In genomic region chr5:176588297-176588696, GRCh38 we compare ENCODE assay signal across 27 cellular contexts. TPM values are rescaled to one million over a fixed set of nuclear protein-coding genes. Genes with fewer than 3 reads are reported as not detected.
DNase-seq lines count a peak whose midpoint lies in the region; ATAC-seq and TF ChIP-seq lines count a peak whose summit lies in the region.
"Had no signal": no experiment of that assay in that cellular context is flagged by ENCODE, and none has a peak within 500 bp of the region (broad histone marks: within the 10 kb centered on the region; RNA-seq: fewer than 3 reads in every experiment).

No MANE protein-coding gene starts in this region.

- no peak for ATAC-seq in WTC11
- no peak for ATAC-seq in omental fat pad (ENCODE audit: low FRiP score)
- ATAC-seq: A549, HCT116, PC-3, SK-N-SH treated with all-trans-retinoic acid at 6 μM for 48 hours had no signal

- peaks cover 0 to 17% (median under 1%) of the 10 kb centered on the region in 11 experiments; a peak in 6 of 22 replicates for H4K20me1 ChIP-seq in BLaER1 treated with 17β-estradiol and CSF1 and Interleukin-3, amounts not matched to agents 10 nM and 100 nM
- no peaks in the 10 kb centered on the region for H4K20me1 ChIP-seq in neural progenitor cell (ENCODE audit: low read depth)

- H3K27ac Mint-ChIP-seq in WTC11 = no peak overlapping the region
- peak overlapping the region; percentile 22 for H3K27ac Mint-ChIP-seq in endothelial cell (ENCODE audit: unreplicated experiment)
- peak overlapping the region; percentile 11 for H3K27ac Mint-ChIP-seq in neural progenitor cell

- no peaks in the 10 kb centered on the region for H3K4me1 Mint-ChIP-seq in WTC11
- no peaks in the 10 kb centered on the region for H3K4me1 Mint-ChIP-seq in endothelial cell (ENCODE audit: unreplicated experiment)
- no peaks in the 10 kb centered on the region for H3K4me1 Mint-ChIP-seq in neural progenitor cell

- CTCF ChIA-PET in WTC11 (lab: Charles Lee) = no interaction called here

- TF ChIP-seq POLR2A in adrenal gland (IDR thresholded peaks at IDR 0.05) = no peak

- peak overlapping the region in 1 of 11 experiments; percentile 56; a peak in 1 of 22 replicates for H3K27ac ChIP-seq in BLaER1 treated with 17β-estradiol and CSF1 and Interleukin-3, amounts not matched to agents 10 nM and 100 nM
- H3K27ac ChIP-seq in neural progenitor cell (no peak overlapping the region), adrenal gland (no peak overlapping the region), colonic mucosa (no peak overlapping the region)
- H3K27ac ChIP-seq: A549, SJCRH30 had no signal

- no peaks in the 10 kb centered on the region for H3K79me2 ChIP-seq in neural progenitor cell (ENCODE audit: low read depth)

- peaks cover 34 to 62% (median 47%) of the 10 kb centered on the region in 11 experiments for H3K9me3 ChIP-seq in BLaER1 treated with 17β-estradiol and CSF1 and Interleukin-3, amounts not matched to agents 10 nM and 100 nM (replicated peaks in 1 of 11)
- H3K9me3 ChIP-seq in neural progenitor cell (ENCODE audit: low read depth) (peaks cover 6% of the 10 kb centered on the region), adrenal gland (replicated peaks in 1 of 3) (no peaks in the 10 kb centered on the region), colonic mucosa (no peaks in the 10 kb centered on the region)
- H3K9me3 ChIP-seq: SJCRH30 had no signal

- intact Hi-C loops in adrenal gland (cut with DNase I) = no loop called here
- intact Hi-C loops in colonic mucosa (cut with DNase I) = no loop called here

- H2AFZ ChIP-seq in neural progenitor cell (replicated peaks) = no peak overlapping the region

- H3K27me3 Mint-ChIP-seq in WTC11 (ENCODE audit: low read depth) (peaks cover 24% of the 10 kb centered on the region), endothelial cell (ENCODE audit: unreplicated experiment) (peaks cover 6% of the 10 kb centered on the region), neural progenitor cell (ENCODE audit: insufficient read depth, low read depth) (peaks cover 12% of the 10 kb centered on the region)

- H3K9me3 Mint-ChIP-seq in WTC11 = peaks cover 14% of the 10 kb centered on the region
- H3K9me3 Mint-ChIP-seq in endothelial cell (ENCODE audit: unreplicated experiment) = no peaks in the 10 kb centered on the region
- H3K9me3 Mint-ChIP-seq in neural progenitor cell = peaks cover 6% of the 10 kb centered on the region

- POLR2A ChIA-PET in WTC11 (lab: Charles Lee) = no interaction called here

- H3K4me3 Mint-ChIP-seq in WTC11 = no peak overlapping the region
- H3K4me3 Mint-ChIP-seq in endothelial cell (ENCODE audit: unreplicated experiment) = peak overlapping the region; percentile 12
- H3K4me3 Mint-ChIP-seq in neural progenitor cell = peak overlapping the region; percentile 2

- no peaks in the 10 kb centered on the region; a peak in 1 of 22 replicates for H3K27me3 ChIP-seq in BLaER1 treated with 17β-estradiol and CSF1 and Interleukin-3, amounts not matched to agents 10 nM and 100 nM
- H3K27me3 ChIP-seq in neural progenitor cell (no peaks in the 10 kb centered on the region), adrenal gland (no peaks in the 10 kb centered on the region), colonic mucosa (no peaks in the 10 kb centered on the region)
- H3K27me3 ChIP-seq: SJCRH30 had no signal

- H3K4me2 ChIP-seq in BLaER1 treated with 17β-estradiol and CSF1 and Interleukin-3, amounts not matched to agents 10 nM and 100 nM = peak overlapping the region in 10 of 11 experiments; percentile 1 to 80 (median 68); a peak in 18 of 22 replicates
- no peak overlapping the region for H3K4me2 ChIP-seq in neural progenitor cell
- H3K4me2 ChIP-seq: A549 had no signal

- no peak for DNase-seq in WTC11 (ENCODE audit: low spot score)
- no peak for DNase-seq in endothelial cell (ENCODE audit: low spot score)
- DNase-seq in neural progenitor cell (ENCODE audit: low spot score) = no peak
- DNase-seq in adrenal gland = no peak
- DNase-seq in omental fat pad (ENCODE audit: low spot score) = no peak
- no peak for DNase-seq in colonic mucosa
- DNase-seq: DMS153; DND-41; KBM-7; MV-4-11; NCI-H1105; NCI-H1436 treated with DMSO at 0.1 percent for 48 hours; NCI-H1930; NCI-H446; NCI-H524 treated with DMSO at 0.1 percent for 48 hours; NCI-H82; NK-92 treated with Interleukin-12 subunit alpha and Interleukin-12 subunit beta, amount 100 ng/mL, for 24 hours; PC-3; SJCRH30 had no signal

- TF ChIP-seq CTCF in WTC11 (IDR thresholded peaks at IDR 0.05) = no peak
- no peak for TF ChIP-seq CTCF in endothelial cell (IDR thresholded peaks at IDR 0.05; ENCODE audit: unreplicated experiment)
- TF ChIP-seq CTCF in neural progenitor cell (IDR thresholded peaks at IDR 0.05) = no peak
- TF ChIP-seq CTCF in adrenal gland (IDR thresholded peaks at IDR 0.05) = no peak
- no peak for TF ChIP-seq CTCF in omental fat pad (IDR thresholded peaks at IDR 0.05)
- TF ChIP-seq CTCF in colonic mucosa (IDR thresholded peaks at IDR 0.05) = no peak

- peaks cover 0 to 51% (median 48%) of the 10 kb centered on the region in 10 experiments; a peak in 16 of 20 replicates for H3K4me1 ChIP-seq in BLaER1 treated with 17β-estradiol and CSF1 and Interleukin-3, amounts not matched to agents 10 nM and 100 nM
- no peaks in the 10 kb centered on the region for H3K4me1 ChIP-seq in neural progenitor cell
- no peaks in the 10 kb centered on the region for H3K4me1 ChIP-seq in adrenal gland (replicated peaks in 1 of 2)
- H3K4me1 ChIP-seq in colonic mucosa = no peaks in the 10 kb centered on the region
- H3K4me1 ChIP-seq: A549, SJCRH30 had no signal

- H3K4me3 ChIP-seq in BLaER1 treated with 17β-estradiol and CSF1 and Interleukin-3, amounts not matched to agents 10 nM and 100 nM = no peak overlapping the region
- H3K4me3 ChIP-seq in neural progenitor cell (no peak overlapping the region), adrenal gland (no peak overlapping the region), colonic mucosa (no peak overlapping the region)
- H3K4me3 ChIP-seq: A549, SJCRH30 had no signal

- H3F3A ChIP-seq in neural progenitor cell (ENCODE audit: low read depth) = peaks cover 4% of the 10 kb centered on the region

- no peaks in the 10 kb centered on the region; the same call in 1 of the 2 replicates for H3K36me3 Mint-ChIP-seq in WTC11
- H3K36me3 Mint-ChIP-seq in endothelial cell (ENCODE audit: low read depth, unreplicated experiment) = peaks cover 5% of the 10 kb centered on the region
- H3K36me3 Mint-ChIP-seq in neural progenitor cell = peaks cover 4% of the 10 kb centered on the region

- H3K9ac ChIP-seq in BLaER1 treated with 17β-estradiol and CSF1 and Interleukin-3, amounts not matched to agents 10 nM and 100 nM = no peak overlapping the region
- H3K9ac ChIP-seq in neural progenitor cell (no peak overlapping the region), colonic mucosa (ENCODE audit: low read depth in 2 of 2, low read length in 2 of 2) (no peak overlapping the region)

- peaks cover 0 to 29% (median 21%) of the 10 kb centered on the region in 11 experiments; a peak in 17 of 22 replicates for H3K36me3 ChIP-seq in BLaER1 treated with 17β-estradiol and CSF1 and Interleukin-3, amounts not matched to agents 10 nM and 100 nM
- H3K36me3 ChIP-seq in neural progenitor cell (no peaks in the 10 kb centered on the region), adrenal gland (replicated peaks in 1 of 2) (no peaks in the 10 kb centered on the region), colonic mucosa (no peaks in the 10 kb centered on the region)
- H3K36me3 ChIP-seq: SJCRH30 had no signal

TF ChIP-seq in WTC11, 78 proteins besides CTCF, POLR2A, EP300 and RAD21 (continues in another document):
- peak; percentile 72; the same call in 1 of the 2 replicates for TF ChIP-seq ZBTB43 (CRISPR knock-in tag; IDR thresholded peaks at IDR 0.05)

RNA-seq across cellular contexts. Expression of gene GPRIN1, which starts 21.7 kb away (rescaled TPM):
- 5.4 to 8.5 TPM (median 5.8 TPM) in 3 replicates for total RNA-seq in WTC11 (2021)
- total RNA-seq in endothelial cell (ENCODE audit: unreplicated experiment) = 3.9 TPM
- total RNA-seq in neural progenitor cell (ENCODE audit: low replicate concordance) = 0.67 and 3.7 TPM in 2 replicates
- total RNA-seq in adrenal gland = 1 to 10 TPM in 4 of 8 donors, under 1 TPM in 4; 0.42 to 4.0 (median 1.2) TPM
- 1 to 10 TPM in 2 of 3 donors, under 1 TPM in 1; 0.81 to 2.2 (median 1.3) TPM for polyA plus RNA-seq in adrenal gland
- 1 to 10 TPM in 2 of 4 donors, under 1 TPM in 2; 0.37 to 1.9 (median 0.90) TPM for total RNA-seq in omental fat pad
- total RNA-seq in colonic mucosa = 1 to 10 TPM; 2.1 to 3.1 TPM

RNA-seq across cellular contexts. Expression of gene CDHR2, which starts 39.2 kb away (rescaled TPM):
- total RNA-seq in WTC11 (2021) = 0.44 to 1.1 TPM (median 0.63 TPM) in 3 replicates
- 0.85 TPM for total RNA-seq in endothelial cell (ENCODE audit: unreplicated experiment)
- total RNA-seq in neural progenitor cell (ENCODE audit: low replicate concordance) = not detected in 2 replicates
- under 1 TPM in 6 of 8 donors, not detected in 2; under 0.01 to 0.39 (median 0.26) TPM for total RNA-seq in adrenal gland
- under 1 TPM; 0.08 to 0.13 (median 0.10) TPM for polyA plus RNA-seq in adrenal gland
- total RNA-seq in omental fat pad = not detected
- 10 to 100 TPM; 42.8 to 60.2 TPM for total RNA-seq in colonic mucosa
- total RNA-seq: H4, LHCN-M2, SJCRH30 had no signal

RNA-seq across cellular contexts. Expression of gene SNCB, which starts 42.0 kb away (rescaled TPM):
- total RNA-seq in WTC11 (2021) = 6.8 to 13.4 TPM (median 9.6 TPM) in 3 replicates
- 0.80 TPM for total RNA-seq in endothelial cell (ENCODE audit: unreplicated experiment)
- total RNA-seq in neural progenitor cell (ENCODE audit: low replicate concordance) = 1.1 TPM in 1 of 2 replicates, not detected in the other
- 1 to 10 TPM in 2 of 8 donors, under 1 TPM in 2, not detected in 4; 0.19 to 2.4 (median 1.4) TPM for total RNA-seq in adrenal gland
- polyA plus RNA-seq in adrenal gland = 1 to 10 TPM; 1.0 to 8.6 (median 2.8) TPM
- total RNA-seq in omental fat pad = not detected
- not detected for total RNA-seq in colonic mucosa
- total RNA-seq: HT-29, MCF 10A, SJCRH30 had no signal

RNA-seq across cellular contexts. Expression of gene EIF4E1B, which starts 42.2 kb away (rescaled TPM):
- total RNA-seq in WTC11 (2021) (0.74 to 1.3 TPM (median 1.1 TPM) in 3 replicates), endothelial cell (ENCODE audit: unreplicated experiment) (0.54 TPM), neural progenitor cell (ENCODE audit: low replicate concordance) (0.06 and 0.68 TPM in 2 replicates), adrenal gland (under 1 TPM in 1 of 8 donors, not detected in 7; 0.28 TPM), omental fat pad (not detected), colonic mucosa (not detected)
- under 1 TPM; 0.24 to 0.37 (median 0.24) TPM for polyA plus RNA-seq in adrenal gland
- total RNA-seq: H4, HT-29, LHCN-M2, MCF 10A, PC-3, SJCRH30 had no signal
- polyA plus RNA-seq: A549 had no signal

RNA-seq across cellular contexts. Expression of gene RNF44, which starts 51.1 kb away (rescaled TPM):
- total RNA-seq in WTC11 (2021) = 204 to 233 TPM (median 216 TPM) in 3 replicates
- 103 TPM for total RNA-seq in endothelial cell (ENCODE audit: unreplicated experiment)
- total RNA-seq in neural progenitor cell (ENCODE audit: low replicate concordance) = 11.7 and 38.7 TPM in 2 replicates
- total RNA-seq in adrenal gland = 10 to 100 TPM; 13.5 to 65.7 (median 25.8) TPM
- polyA plus RNA-seq in adrenal gland = 10 to 100 TPM in 2 of 3 donors, 1 to 10 TPM in 1; 5.3 to 43.1 (median 16.4) TPM
- total RNA-seq in omental fat pad = 10 to 100 TPM in 3 of 4 donors, 1 to 10 TPM in 1; 7.4 to 24.4 (median 10.8) TPM
- total RNA-seq in colonic mucosa = 10 to 100 TPM; 58.2 to 67.5 TPM

Comparison
In these comparisons a context has a peak if more than half of its experiments do, and no peak if none do; other contexts are left out.
1. RNA of gene CDHR2, which starts 39.2 kb away (total RNA-seq): 42.8 to 60.2 TPM in colonic mucosa; 0.85 TPM in endothelial cell (single experiment), 0.44 to 1.1 TPM in WTC11, under 0.01 to 0.39 TPM in adrenal gland, not detected in neural progenitor cell and not detected in omental fat pad; every median in the first group is over 10 times any median in the second.